In the genomic region with DNA sequence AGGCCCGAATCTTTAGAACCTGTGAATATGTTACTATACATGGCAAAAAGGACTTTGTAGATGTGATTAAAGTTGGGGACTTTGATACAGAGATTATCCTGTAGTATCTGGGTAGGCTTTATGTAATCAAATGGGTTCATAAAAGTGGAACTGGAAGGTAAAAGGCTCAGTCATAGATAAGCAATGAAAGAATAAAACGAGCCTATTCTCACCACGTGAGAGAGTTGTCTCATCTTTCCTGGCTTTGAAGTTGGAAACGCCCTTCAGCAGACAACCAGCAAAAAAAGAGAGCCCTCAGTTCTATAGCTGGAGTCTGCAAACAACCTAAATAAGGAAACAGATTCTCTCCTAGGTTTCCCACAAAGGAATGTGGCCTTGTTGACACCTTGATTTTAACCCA, we compare ENCODE assay signal across 9 cellular contexts.
"Had no signal": no experiment of that assay in that cellular context is flagged by ENCODE, and none has a peak within 500 bp of the region (broad histone marks: within the 10 kb centered on the region; RNA-seq: fewer than 3 reads in every experiment).

No MANE protein-coding gene starts in this region.

- H3K4me3 Mint-ChIP-seq: HFFc6, IgD-negative memory B cell had no signal

- H3K36me3 ChIP-seq: HAP-1 had no signal

- H3K9me3 ChIP-seq: HAP-1 had no signal

- ATAC-seq: HCT116, HepG2 had no signal

- H3K4me1 Mint-ChIP-seq: IgD-negative memory B cell had no signal

- H2AFZ ChIP-seq: GM23248 had no signal

- FAIRE-seq: HepG2 had no signal

- H3K4me1 ChIP-seq: HAP-1 had no signal

- DNase-seq: GM23248, GOT3, H7, HFFc6 had no signal

- H3K4me3 ChIP-seq: GM23248, HAP-1 had no signal

- H3K27me3 Mint-ChIP-seq: IgD-negative memory B cell had no signal

- H3K27ac ChIP-seq: GM23248, HL-60 had no signal

- H3K27ac Mint-ChIP-seq: HFFc6, IgD-negative memory B cell had no signal

- H3K9ac ChIP-seq: GM23248 had no signal
